Comparison of ENCODE assay signal across 1 cellular context in the genomic region with DNA sequence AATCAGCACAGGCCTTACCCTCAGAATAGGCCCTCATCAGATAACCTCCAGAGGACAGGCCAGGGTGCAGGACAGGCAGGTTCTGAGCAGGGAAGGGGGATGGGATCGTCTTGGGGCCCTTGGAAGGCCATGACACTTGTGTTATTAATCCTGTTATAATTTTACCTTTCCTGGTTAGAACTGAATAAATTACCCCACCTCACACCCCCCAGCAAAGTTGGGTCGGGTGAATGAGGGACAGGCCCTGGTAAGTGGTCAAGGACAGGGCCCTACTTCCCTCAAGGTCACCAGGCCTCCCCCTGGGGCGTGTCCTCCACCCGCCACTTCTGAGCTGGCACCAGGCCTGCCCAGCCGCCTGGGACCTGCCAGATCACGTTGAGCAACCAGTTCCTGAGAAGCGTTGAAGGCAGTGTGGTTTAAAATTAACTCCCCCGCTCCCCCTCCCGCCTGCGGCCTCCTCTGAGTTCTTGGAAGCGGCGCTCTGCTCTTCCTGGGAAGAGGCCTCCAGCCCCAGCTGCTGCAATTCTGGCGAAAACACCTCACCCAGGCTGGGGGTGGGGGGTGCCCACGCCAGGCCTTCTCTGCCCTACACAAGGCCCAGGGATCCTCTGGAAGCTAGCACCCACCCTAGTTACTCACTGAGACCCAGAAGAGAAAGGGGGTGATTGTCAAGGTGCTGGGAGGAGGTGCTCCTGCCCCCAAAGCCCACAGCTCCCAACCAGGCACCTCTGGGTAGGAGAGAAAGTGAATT.
A peak's percentile ranks its signal among the peaks of the same experiment; 100 is the strongest.
TF ChIP-seq lines count a peak whose summit lies in the region.

No MANE protein-coding gene starts in this region.

TF ChIP-seq in K562, 482 proteins besides CTCF, POLR2A, EP300 and RAD21 (continued from another document and continues in another):
- TF ChIP-seq, protein P1, sequence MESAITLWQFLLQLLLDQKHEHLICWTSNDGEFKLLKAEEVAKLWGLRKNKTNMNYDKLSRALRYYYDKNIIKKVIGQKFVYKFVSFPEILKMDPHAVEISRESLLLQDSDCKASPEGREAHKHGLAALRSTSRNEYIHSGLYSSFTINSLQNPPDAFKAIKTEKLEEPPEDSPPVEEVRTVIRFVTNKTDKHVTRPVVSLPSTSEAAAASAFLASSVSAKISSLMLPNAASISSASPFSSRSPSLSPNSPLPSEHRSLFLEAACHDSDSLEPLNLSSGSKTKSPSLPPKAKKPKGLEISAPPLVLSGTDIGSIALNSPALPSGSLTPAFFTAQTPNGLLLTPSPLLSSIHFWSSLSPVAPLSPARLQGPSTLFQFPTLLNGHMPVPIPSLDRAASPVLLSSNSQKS (CRISPR knock-in tag; IDR thresholded peaks at IDR 0.05): no peak
- TF ChIP-seq, protein P2, sequence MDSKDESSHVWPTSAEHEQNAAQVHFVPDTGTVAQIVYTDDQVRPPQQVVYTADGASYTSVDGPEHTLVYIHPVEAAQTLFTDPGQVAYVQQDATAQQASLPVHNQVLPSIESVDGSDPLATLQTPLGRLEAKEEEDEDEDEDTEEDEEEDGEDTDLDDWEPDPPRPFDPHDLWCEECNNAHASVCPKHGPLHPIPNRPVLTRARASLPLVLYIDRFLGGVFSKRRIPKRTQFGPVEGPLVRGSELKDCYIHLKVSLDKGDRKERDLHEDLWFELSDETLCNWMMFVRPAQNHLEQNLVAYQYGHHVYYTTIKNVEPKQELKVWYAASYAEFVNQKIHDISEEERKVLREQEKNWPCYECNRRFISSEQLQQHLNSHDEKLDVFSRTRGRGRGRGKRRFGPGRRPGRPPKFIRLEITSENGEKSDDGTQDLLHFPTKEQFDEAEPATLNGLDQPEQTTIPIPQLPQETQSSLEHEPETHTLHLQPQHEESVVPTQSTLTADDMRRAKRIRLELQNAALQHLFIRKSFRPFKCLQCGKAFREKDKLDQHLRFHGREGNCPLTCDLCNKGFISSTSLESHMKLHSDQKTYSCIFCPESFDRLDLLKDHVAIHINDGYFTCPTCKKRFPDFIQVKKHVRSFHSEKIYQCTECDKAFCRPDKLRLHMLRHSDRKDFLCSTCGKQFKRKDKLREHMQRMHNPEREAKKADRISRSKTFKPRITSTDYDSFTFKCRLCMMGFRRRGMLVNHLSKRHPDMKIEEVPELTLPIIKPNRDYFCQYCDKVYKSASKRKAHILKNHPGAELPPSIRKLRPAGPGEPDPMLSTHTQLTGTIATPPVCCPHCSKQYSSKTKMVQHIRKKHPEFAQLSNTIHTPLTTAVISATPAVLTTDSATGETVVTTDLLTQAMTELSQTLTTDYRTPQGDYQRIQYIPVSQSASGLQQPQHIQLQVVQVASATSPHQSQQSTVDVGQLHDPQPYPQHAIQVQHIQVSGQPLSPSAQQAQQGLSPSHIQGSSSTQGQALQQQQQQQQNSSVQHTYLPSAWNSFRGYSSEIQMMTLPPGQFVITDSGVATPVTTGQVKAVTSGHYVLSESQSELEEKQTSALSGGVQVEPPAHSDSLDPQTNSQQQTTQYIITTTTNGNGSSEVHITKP (IDR thresholded peaks at IDR 0.05; ENCODE audit: partially characterized antibody): peak; percentile 80
- TF ChIP-seq ZNF589 (CRISPR knock-in tag; IDR thresholded peaks at IDR 0.05; ENCODE audit: low read depth): peak; percentile 55; the same call in 1 of the 2 replicates
- peak in 1 of 3 experiments; percentile 36 for TF ChIP-seq YY1 (IDR thresholded peaks at IDR 0.05; ENCODE audit: borderline replicate concordance in 1 of 3, control insufficient read depth in 1 of 3, extremely low read depth in 1 of 3, insufficient read depth in 3 of 3, insufficient read length in 1 of 3, insufficient replicate concordance in 2 of 3, low read depth in 1 of 3, low read length in 2 of 3)
- no peak for TF ChIP-seq ZNF384 (IDR thresholded peaks at IDR 0.05; ENCODE audit: low read depth, low read length)
- TF ChIP-seq, protein P3, sequence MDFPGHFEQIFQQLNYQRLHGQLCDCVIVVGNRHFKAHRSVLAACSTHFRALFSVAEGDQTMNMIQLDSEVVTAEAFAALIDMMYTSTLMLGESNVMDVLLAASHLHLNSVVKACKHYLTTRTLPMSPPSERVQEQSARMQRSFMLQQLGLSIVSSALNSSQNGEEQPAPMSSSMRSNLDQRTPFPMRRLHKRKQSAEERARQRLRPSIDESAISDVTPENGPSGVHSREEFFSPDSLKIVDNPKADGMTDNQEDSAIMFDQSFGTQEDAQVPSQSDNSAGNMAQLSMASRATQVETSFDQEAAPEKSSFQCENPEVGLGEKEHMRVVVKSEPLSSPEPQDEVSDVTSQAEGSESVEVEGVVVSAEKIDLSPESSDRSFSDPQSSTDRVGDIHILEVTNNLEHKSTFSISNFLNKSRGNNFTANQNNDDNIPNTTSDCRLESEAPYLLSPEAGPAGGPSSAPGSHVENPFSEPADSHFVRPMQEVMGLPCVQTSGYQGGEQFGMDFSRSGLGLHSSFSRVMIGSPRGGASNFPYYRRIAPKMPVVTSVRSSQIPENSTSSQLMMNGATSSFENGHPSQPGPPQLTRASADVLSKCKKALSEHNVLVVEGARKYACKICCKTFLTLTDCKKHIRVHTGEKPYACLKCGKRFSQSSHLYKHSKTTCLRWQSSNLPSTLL (IDR thresholded peaks at IDR 0.05): peak; percentile 98
- TF ChIP-seq MAFK (IDR thresholded peaks at IDR 0.05; ENCODE audit: low read length): no peak
- TF ChIP-seq ZNF583 (CRISPR knock-in tag; IDR thresholded peaks at IDR 0.05): no peak
- TF ChIP-seq, protein P4, sequence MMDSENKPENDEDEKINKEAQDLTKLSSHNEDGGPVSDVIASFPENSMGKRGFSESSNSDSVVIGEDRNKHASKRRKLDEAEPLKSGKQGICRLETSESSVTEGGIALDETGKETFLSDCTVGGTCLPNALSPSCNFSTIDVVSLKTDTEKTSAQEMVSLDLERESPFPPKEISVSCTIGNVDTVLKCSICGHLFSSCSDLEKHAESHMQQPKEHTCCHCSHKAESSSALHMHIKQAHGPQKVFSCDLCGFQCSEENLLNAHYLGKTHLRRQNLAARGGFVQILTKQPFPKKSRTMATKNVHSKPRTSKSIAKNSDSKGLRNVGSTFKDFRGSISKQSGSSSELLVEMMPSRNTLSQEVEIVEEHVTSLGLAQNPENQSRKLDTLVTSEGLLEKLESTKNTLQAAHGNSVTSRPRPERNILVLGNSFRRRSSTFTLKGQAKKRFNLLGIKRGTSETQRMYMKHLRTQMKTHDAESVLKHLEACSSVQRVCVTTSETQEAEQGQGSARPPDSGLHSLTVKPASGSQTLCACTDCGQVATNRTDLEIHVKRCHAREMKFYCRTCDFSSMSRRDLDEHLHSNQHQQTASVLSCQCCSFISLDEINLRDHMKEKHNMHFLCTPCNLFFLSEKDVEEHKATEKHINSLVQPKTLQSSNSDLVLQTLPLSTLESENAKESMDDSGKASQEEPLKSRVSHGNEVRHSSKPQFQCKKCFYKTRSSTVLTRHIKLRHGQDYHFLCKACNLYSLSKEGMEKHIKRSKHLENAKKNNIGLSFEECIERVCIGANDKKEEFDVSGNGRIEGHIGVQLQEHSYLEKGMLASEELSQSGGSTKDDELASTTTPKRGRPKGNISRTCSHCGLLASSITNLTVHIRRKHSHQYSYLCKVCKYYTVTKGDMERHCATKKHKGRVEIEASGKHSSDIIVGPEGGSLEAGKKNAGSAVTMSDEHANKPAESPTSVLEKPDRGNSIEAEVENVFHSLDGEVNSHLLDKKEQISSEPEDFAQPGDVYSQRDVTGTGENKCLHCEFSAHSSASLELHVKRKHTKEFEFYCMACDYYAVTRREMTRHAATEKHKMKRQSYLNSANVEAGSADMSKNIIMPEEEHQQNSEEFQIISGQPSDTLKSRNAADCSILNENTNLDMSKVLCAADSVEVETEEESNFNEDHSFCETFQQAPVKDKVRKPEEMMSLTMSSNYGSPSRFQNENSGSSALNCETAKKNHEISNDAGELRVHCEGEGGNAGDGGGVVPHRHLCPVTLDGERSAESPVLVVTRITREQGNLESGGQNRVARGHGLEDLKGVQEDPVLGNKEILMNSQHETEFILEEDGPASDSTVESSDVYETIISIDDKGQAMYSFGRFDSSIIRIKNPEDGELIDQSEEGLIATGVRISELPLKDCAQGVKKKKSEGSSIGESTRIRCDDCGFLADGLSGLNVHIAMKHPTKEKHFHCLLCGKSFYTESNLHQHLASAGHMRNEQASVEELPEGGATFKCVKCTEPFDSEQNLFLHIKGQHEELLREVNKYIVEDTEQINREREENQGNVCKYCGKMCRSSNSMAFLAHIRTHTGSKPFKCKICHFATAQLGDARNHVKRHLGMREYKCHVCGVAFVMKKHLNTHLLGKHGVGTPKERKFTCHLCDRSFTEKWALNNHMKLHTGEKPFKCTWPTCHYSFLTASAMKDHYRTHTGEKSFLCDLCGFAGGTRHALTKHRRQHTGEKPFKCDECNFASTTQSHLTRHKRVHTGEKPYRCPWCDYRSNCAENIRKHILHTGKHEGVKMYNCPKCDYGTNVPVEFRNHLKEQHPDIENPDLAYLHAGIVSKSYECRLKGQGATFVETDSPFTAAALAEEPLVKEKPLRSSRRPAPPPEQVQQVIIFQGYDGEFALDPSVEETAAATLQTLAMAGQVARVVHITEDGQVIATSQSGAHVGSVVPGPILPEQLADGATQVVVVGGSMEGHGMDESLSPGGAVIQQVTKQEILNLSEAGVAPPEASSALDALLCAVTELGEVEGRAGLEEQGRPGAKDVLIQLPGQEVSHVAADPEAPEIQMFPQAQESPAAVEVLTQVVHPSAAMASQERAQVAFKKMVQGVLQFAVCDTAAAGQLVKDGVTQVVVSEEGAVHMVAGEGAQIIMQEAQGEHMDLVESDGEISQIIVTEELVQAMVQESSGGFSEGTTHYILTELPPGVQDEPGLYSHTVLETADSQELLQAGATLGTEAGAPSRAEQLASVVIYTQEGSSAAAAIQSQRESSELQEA (IDR thresholded peaks at IDR 0.05; ENCODE audit: low read depth): no peak
- peak; percentile 52; the same call in 1 of the 2 replicates for TF ChIP-seq MEF2A (IDR thresholded peaks at IDR 0.05; ENCODE audit: control insufficient read depth, low read depth, low read length)
- TF ChIP-seq NEUROD1 (IDR thresholded peaks at IDR 0.05; ENCODE audit: borderline replicate concordance, low read depth, low read length, partially characterized antibody): peak; percentile 32
- peak; percentile 43 to 48; a peak in 3 of 4 replicates for TF ChIP-seq TRIM24 (IDR thresholded peaks at IDR 0.05)
- peak; percentile 94 for TF ChIP-seq SMAD4 (CRISPR knock-in tag; conservative IDR thresholded peaks at IDR 0.05)
- TF ChIP-seq, protein P5, sequence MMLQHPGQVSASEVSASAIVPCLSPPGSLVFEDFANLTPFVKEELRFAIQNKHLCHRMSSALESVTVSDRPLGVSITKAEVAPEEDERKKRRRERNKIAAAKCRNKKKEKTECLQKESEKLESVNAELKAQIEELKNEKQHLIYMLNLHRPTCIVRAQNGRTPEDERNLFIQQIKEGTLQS (IDR thresholded peaks at IDR 0.05): 0 out of 2 replicates have a peak, but pooled peaks have one; percentile 31
- TF ChIP-seq, protein P5 (CRISPR knock-in tag; conservative IDR thresholded peaks at IDR 0.05): no peak
- peak; percentile 54; the same call in 1 of the 2 replicates for TF ChIP-seq SMARCA4 (IDR thresholded peaks at IDR 0.05)
- TF ChIP-seq KDM1A (IDR thresholded peaks at IDR 0.05): no peak
- no peak for TF ChIP-seq SIX5 (IDR thresholded peaks at IDR 0.05; ENCODE audit: borderline replicate concordance in 1 of 2, insufficient read depth in 1 of 2, low read depth in 1 of 2, low read length in 2 of 2)
- peak; percentile 48; the same call in 1 of the 2 replicates for TF ChIP-seq ZNF586 (CRISPR knock-in tag; conservative IDR thresholded peaks at IDR 0.05)
- TF ChIP-seq ELF4 (CRISPR knock-in tag; IDR thresholded peaks at IDR 0.05): no peak
- TF ChIP-seq HDAC8 (tag; IDR thresholded peaks at IDR 0.05): no peak
- peak; percentile 85 for TF ChIP-seq NCOA1 (IDR thresholded peaks at IDR 0.05; ENCODE audit: low read depth)
- no peak for TF ChIP-seq FOXJ3 (CRISPR knock-in tag; IDR thresholded peaks at IDR 0.05)
- no peak for TF ChIP-seq HMG20A (CRISPR knock-in tag; conservative IDR thresholded peaks at IDR 0.05)
- TF ChIP-seq, protein P6, sequence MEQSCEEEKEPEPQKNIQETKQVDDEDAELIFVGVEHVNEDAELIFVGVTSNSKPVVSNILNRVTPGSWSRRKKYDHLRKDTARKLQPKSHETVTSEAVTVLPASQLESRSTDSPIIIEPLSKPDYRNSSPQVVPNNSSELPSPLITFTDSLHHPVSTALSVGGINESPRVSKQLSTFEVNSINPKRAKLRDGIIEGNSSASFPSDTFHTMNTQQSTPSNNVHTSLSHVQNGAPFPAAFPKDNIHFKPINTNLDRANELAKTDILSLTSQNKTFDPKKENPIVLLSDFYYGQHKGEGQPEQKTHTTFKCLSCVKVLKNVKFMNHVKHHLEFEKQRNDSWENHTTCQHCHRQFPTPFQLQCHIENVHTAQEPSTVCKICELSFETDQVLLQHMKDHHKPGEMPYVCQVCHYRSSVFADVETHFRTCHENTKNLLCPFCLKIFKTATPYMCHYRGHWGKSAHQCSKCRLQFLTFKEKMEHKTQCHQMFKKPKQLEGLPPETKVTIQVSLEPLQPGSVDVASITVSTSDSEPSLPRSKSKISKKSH (CRISPR knock-in tag; IDR thresholded peaks at IDR 0.05): no peak
- no peak for TF ChIP-seq CBFB (CRISPR knock-in tag; IDR thresholded peaks at IDR 0.05)
- TF ChIP-seq JUND (IDR thresholded peaks at IDR 0.05; ENCODE audit: borderline replicate concordance, low read depth, low read length): peak; percentile 46; the same call in 1 of the 2 replicates
- peak; percentile 63; the same call in 1 of the 3 replicates for TF ChIP-seq JUND (tag; IDR thresholded peaks at IDR 0.05; ENCODE audit: borderline replicate concordance, low read depth, low read length)
- TF ChIP-seq JUN (IDR thresholded peaks at IDR 0.05; ENCODE audit: borderline replicate concordance, low read depth, low read length): no peak
- TF ChIP-seq JUN (CRISPR knock-in tag; IDR thresholded peaks at IDR 0.05; ENCODE audit: borderline replicate concordance): peak; percentile 5; the same call in 1 of the 2 replicates
- no peak for TF ChIP-seq ZMIZ1 (IDR thresholded peaks at IDR 0.05; ENCODE audit: low read depth in 2 of 2, low read length in 2 of 2)
- TF ChIP-seq GATAD2B (IDR thresholded peaks at IDR 0.05; ENCODE audit: borderline replicate concordance): no peak; the same call in 1 of the 2 replicates
- no peak for TF ChIP-seq ZNF133 (CRISPR knock-in tag; IDR thresholded peaks at IDR 0.05)
